Comparison of ENCODE assay signal across 1 cellular context in the genomic region with DNA sequence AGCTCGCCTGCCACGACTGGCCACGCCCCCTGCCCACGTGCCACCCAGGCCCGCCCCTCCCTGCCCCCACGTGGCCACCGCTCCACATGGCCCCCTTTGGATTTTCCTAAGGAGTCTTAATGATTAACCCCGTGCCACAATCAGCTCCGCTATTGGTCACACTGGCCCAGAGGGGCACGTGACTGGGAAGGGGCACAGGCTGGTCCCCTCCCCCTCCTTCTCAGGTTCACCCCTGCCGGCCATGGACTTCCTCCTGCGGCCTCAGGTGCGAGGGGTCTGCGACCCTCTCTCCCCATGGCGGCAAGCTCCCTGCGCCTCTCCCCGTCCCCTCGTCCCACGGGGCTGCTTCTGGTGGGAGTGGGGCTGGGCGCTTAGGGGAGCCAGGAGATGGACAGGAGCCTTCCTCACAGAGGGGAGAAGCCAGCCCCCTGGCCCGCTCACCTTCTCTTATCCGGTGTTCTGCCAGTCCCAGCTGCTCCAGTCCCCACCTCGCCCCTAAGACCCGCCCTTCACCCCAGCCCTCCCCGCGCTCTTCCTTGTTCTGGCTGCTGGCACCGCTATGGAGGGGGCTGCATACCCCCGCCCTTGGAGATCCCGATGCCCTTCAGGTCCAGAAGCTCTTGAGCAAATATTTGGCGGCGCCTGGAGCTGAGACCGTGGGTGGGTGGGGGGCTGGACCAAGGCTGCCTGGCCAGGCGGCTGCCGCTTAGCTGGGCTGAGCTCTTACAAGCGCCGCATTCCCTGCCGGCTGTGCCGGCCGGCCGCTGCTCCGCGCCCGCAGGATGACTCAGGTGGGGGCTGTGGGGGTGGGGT.
TF ChIP-seq lines count a peak whose summit lies in the region.

No MANE protein-coding gene starts in this region.

TF ChIP-seq in K562, 482 proteins besides CTCF, POLR2A, EP300 and RAD21 (continued from another document and continues in another):
- no peak for TF ChIP-seq ZNF282 (CRISPR knock-in tag; IDR thresholded peaks at IDR 0.05)
- TF ChIP-seq KLF13 (tag; IDR thresholded peaks at IDR 0.05; ENCODE audit: borderline replicate concordance, low read depth) = peak; percentile 93
- TF ChIP-seq, protein P1, sequence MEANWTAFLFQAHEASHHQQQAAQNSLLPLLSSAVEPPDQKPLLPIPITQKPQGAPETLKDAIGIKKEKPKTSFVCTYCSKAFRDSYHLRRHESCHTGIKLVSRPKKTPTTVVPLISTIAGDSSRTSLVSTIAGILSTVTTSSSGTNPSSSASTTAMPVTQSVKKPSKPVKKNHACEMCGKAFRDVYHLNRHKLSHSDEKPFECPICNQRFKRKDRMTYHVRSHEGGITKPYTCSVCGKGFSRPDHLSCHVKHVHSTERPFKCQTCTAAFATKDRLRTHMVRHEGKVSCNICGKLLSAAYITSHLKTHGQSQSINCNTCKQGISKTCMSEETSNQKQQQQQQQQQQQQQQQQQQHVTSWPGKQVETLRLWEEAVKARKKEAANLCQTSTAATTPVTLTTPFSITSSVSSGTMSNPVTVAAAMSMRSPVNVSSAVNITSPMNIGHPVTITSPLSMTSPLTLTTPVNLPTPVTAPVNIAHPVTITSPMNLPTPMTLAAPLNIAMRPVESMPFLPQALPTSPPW (CRISPR knock-in tag; IDR thresholded peaks at IDR 0.05) = peak; percentile 90; the same call in 1 of the 2 replicates
- TF ChIP-seq ZNF41 (CRISPR knock-in tag; conservative IDR thresholded peaks at IDR 0.05) = no peak
- TF ChIP-seq, protein P2, sequence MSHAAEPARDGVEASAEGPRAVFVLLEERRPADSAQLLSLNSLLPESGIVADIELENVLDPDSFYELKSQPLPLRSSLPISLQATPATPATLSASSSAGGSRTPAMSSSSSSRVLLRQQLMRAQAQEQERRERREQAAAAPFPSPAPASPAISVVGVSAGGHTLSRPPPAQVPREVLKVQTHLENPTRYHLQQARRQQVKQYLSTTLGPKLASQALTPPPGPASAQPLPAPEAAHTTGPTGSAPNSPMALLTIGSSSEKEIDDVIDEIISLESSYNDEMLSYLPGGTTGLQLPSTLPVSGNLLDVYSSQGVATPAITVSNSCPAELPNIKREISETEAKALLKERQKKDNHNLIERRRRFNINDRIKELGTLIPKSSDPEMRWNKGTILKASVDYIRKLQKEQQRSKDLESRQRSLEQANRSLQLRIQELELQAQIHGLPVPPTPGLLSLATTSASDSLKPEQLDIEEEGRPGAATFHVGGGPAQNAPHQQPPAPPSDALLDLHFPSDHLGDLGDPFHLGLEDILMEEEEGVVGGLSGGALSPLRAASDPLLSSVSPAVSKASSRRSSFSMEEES (CRISPR knock-in tag; IDR thresholded peaks at IDR 0.05) = peak; percentile 74
- peak; percentile 21; the same call in 1 of the 2 replicates for TF ChIP-seq HDAC8 (tag; IDR thresholded peaks at IDR 0.05)
- TF ChIP-seq NBN (IDR thresholded peaks at IDR 0.05; ENCODE audit: low read depth) = no peak
- TF ChIP-seq SIN3A (IDR thresholded peaks at IDR 0.05; ENCODE audit: borderline replicate concordance in 2 of 2, control insufficient read depth in 1 of 2, low read depth in 2 of 2, low read length in 2 of 2) = peak; percentile 96 to 98
- TF ChIP-seq, protein P3, sequence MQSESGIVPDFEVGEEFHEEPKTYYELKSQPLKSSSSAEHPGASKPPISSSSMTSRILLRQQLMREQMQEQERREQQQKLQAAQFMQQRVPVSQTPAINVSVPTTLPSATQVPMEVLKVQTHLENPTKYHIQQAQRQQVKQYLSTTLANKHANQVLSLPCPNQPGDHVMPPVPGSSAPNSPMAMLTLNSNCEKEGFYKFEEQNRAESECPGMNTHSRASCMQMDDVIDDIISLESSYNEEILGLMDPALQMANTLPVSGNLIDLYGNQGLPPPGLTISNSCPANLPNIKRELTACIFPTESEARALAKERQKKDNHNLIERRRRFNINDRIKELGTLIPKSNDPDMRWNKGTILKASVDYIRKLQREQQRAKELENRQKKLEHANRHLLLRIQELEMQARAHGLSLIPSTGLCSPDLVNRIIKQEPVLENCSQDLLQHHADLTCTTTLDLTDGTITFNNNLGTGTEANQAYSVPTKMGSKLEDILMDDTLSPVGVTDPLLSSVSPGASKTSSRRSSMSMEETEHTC (IDR thresholded peaks at IDR 0.05) = peak; percentile 39; the same call in 1 of the 2 replicates
- TF ChIP-seq, protein P4, sequence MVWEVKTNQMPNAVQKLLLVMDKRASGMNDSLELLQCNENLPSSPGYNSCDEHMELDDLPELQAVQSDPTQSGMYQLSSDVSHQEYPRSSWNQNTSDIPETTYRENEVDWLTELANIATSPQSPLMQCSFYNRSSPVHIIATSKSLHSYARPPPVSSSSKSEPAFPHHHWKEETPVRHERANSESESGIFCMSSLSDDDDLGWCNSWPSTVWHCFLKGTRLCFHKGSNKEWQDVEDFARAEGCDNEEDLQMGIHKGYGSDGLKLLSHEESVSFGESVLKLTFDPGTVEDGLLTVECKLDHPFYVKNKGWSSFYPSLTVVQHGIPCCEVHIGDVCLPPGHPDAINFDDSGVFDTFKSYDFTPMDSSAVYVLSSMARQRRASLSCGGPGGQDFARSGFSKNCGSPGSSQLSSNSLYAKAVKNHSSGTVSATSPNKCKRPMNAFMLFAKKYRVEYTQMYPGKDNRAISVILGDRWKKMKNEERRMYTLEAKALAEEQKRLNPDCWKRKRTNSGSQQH (CRISPR knock-in tag; IDR thresholded peaks at IDR 0.05) = 0 out of 2 replicates have a peak, but pooled peaks have one; percentile 4
- TF ChIP-seq ZNF347 (CRISPR knock-in tag; IDR thresholded peaks at IDR 0.05; ENCODE audit: low read depth) = no peak
- TF ChIP-seq, protein P5, sequence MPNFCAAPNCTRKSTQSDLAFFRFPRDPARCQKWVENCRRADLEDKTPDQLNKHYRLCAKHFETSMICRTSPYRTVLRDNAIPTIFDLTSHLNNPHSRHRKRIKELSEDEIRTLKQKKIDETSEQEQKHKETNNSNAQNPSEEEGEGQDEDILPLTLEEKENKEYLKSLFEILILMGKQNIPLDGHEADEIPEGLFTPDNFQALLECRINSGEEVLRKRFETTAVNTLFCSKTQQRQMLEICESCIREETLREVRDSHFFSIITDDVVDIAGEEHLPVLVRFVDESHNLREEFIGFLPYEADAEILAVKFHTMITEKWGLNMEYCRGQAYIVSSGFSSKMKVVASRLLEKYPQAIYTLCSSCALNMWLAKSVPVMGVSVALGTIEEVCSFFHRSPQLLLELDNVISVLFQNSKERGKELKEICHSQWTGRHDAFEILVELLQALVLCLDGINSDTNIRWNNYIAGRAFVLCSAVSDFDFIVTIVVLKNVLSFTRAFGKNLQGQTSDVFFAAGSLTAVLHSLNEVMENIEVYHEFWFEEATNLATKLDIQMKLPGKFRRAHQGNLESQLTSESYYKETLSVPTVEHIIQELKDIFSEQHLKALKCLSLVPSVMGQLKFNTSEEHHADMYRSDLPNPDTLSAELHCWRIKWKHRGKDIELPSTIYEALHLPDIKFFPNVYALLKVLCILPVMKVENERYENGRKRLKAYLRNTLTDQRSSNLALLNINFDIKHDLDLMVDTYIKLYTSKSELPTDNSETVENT (CRISPR knock-in tag; IDR thresholded peaks at IDR 0.05) = peak; percentile 56; the same call in 1 of the 2 replicates
- peak; percentile 50 for TF ChIP-seq CCNT2 (IDR thresholded peaks at IDR 0.05; ENCODE audit: borderline replicate concordance, extremely low read depth, insufficient read length, low read depth, low read length)
- TF ChIP-seq CHD1 (IDR thresholded peaks at IDR 0.05; ENCODE audit: low read length) = no peak
- peak; percentile 62 for TF ChIP-seq JUND (IDR thresholded peaks at IDR 0.05; ENCODE audit: borderline replicate concordance, low read depth, low read length)
- no peak; the same call in 2 of the 3 replicates for TF ChIP-seq JUND (tag; IDR thresholded peaks at IDR 0.05; ENCODE audit: borderline replicate concordance, low read depth, low read length)
- TF ChIP-seq HMG20B (CRISPR knock-in tag; IDR thresholded peaks at IDR 0.05) = no peak
- TF ChIP-seq CBX1 (IDR thresholded peaks at IDR 0.05; ENCODE audit: low read depth) = peak; percentile 1; the same call in 1 of the 2 replicates
- no peak for TF ChIP-seq TCFL5 (CRISPR knock-in tag; conservative IDR thresholded peaks at IDR 0.05)
- peak; percentile 61; the same call in 1 of the 2 replicates for TF ChIP-seq L3MBTL2 (IDR thresholded peaks at IDR 0.05)
- peak; percentile 54; the same call in 1 of the 2 replicates for TF ChIP-seq NFRKB (IDR thresholded peaks at IDR 0.05; ENCODE audit: low read depth)
- TF ChIP-seq SMARCA5 (IDR thresholded peaks at IDR 0.05) = peak; percentile 20; the same call in 1 of the 2 replicates
- TF ChIP-seq RBFOX2 (IDR thresholded peaks at IDR 0.05; ENCODE audit: low read depth, low read length) = peak; percentile 71
- peak; percentile 54; the same call in 1 of the 2 replicates for TF ChIP-seq TOE1 (IDR thresholded peaks at IDR 0.05; ENCODE audit: borderline replicate concordance)
- TF ChIP-seq TOE1 (CRISPR knock-in tag; IDR thresholded peaks at IDR 0.05; ENCODE audit: borderline replicate concordance, low read depth) = no peak
- no peak for TF ChIP-seq SIRT6 (IDR thresholded peaks at IDR 0.05; ENCODE audit: low read depth, low read length)
- TF ChIP-seq SAP30 (IDR thresholded peaks at IDR 0.05; ENCODE audit: borderline replicate concordance, insufficient read depth, low read depth, low read length, poor library complexity, severe bottlenecking) = peak; percentile 96
- TF ChIP-seq, protein P6, sequence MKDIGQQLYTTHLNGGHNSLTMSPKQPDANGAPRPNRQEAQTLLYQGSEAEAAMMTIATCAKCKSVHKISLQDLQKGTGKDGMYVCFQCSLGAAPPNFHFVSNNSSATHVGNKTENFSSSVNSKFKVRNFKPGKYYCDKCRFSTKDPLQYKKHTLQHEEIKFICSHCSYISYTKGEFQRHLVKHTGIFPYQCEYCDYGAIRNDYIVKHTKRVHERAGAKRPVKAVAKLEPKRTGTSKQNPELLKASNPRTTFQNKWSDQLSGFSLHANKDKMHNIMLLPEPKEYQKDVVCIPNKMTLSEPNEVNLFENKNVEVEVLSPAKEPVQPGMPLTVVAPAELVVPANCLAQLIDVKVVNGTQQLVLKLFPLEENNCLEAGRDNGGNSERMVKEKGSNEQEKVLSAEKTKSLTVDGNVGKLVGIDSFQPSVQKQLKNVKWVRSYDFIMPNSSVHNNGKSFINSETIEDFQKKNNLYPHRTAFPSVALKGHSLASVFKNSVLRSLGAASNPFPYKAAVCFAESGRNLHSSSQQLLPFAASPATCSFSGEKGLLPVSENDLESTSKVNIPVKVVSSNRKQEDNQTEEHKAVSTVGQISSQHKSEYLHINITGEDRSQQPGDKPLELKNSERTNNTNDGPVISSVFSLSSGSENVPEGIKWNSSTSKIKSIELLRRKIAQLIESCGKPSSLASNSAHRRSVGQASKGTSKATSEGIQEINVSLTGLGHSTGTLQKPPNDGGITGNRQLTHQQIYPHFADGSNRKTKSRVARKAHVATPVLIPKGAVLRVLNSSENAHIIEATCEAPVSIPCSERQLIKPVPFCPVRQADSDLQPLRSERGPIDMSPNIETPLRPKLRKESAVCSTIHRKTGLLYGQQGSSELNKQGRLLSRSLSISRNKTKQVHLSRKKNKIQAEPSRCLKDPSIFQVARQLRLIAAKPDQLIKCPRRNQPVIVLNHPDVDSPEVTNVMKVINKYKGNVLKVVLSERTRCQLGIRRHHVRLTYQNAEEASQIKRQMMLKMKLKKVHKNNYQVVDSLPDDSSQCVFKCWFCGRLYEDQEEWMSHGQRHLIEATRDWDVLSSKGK (CRISPR knock-in tag; IDR thresholded peaks at IDR 0.05) = no peak
- no peak for TF ChIP-seq NR2C2 (CRISPR knock-in tag; IDR thresholded peaks at IDR 0.05)
- TF ChIP-seq NR2C2 (tag; IDR thresholded peaks at IDR 0.05) = peak; percentile 21; the same call in 1 of the 2 replicates
- peak; percentile 27 to 41; a peak in 2 of 4 replicates for TF ChIP-seq FOXK2 (conservative IDR thresholded peaks at IDR 0.05 in 1 of 2, IDR thresholded peaks at IDR 0.05 in 1 of 2; ENCODE audit: low read depth in 2 of 2)
- TF ChIP-seq, protein P7, sequence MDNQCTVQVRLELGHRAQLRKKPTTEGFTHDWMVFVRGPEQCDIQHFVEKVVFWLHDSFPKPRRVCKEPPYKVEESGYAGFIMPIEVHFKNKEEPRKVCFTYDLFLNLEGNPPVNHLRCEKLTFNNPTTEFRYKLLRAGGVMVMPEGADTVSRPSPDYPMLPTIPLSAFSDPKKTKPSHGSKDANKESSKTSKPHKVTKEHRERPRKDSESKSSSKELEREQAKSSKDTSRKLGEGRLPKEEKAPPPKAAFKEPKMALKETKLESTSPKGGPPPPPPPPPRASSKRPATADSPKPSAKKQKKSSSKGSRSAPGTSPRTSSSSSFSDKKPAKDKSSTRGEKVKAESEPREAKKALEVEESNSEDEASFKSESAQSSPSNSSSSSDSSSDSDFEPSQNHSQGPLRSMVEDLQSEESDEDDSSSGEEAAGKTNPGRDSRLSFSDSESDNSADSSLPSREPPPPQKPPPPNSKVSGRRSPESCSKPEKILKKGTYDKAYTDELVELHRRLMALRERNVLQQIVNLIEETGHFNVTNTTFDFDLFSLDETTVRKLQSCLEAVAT (IDR thresholded peaks at IDR 0.05) = no peak
- TF ChIP-seq, protein P8, sequence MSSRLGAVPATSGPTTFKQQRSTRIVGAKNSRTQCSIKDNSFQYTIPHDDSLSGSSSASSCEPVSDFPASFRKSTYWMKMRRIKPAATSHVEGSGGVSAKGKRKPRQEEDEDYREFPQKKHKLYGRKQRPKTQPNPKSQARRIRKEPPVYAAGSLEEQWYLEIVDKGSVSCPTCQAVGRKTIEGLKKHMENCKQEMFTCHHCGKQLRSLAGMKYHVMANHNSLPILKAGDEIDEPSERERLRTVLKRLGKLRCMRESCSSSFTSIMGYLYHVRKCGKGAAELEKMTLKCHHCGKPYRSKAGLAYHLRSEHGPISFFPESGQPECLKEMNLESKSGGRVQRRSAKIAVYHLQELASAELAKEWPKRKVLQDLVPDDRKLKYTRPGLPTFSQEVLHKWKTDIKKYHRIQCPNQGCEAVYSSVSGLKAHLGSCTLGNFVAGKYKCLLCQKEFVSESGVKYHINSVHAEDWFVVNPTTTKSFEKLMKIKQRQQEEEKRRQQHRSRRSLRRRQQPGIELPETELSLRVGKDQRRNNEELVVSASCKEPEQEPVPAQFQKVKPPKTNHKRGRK (tag; IDR thresholded peaks at IDR 0.05) = no peak
- peak; percentile 99 for TF ChIP-seq MYC (IDR thresholded peaks at IDR 0.05; ENCODE audit: low read depth, low read length)
- TF ChIP-seq MYC (CRISPR knock-in tag; IDR thresholded peaks at IDR 0.05; ENCODE audit: borderline replicate concordance, low read depth) = peak; percentile 95
- TF ChIP-seq, protein P9, sequence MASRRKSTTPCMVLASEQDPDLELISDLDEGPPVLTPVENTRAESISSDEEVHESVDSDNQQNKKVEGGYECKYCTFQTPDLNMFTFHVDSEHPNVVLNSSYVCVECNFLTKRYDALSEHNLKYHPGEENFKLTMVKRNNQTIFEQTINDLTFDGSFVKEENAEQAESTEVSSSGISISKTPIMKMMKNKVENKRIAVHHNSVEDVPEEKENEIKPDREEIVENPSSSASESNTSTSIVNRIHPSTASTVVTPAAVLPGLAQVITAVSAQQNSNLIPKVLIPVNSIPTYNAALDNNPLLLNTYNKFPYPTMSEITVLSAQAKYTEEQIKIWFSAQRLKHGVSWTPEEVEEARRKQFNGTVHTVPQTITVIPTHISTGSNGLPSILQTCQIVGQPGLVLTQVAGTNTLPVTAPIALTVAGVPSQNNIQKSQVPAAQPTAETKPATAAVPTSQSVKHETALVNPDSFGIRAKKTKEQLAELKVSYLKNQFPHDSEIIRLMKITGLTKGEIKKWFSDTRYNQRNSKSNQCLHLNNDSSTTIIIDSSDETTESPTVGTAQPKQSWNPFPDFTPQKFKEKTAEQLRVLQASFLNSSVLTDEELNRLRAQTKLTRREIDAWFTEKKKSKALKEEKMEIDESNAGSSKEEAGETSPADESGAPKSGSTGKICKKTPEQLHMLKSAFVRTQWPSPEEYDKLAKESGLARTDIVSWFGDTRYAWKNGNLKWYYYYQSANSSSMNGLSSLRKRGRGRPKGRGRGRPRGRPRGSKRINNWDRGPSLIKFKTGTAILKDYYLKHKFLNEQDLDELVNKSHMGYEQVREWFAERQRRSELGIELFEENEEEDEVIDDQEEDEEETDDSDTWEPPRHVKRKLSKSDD (conservative IDR thresholded peaks at IDR 0.05; ENCODE audit: low read length) = no peak
